Comparison of ENCODE assay signal across 1 cellular context in the genomic region with DNA sequence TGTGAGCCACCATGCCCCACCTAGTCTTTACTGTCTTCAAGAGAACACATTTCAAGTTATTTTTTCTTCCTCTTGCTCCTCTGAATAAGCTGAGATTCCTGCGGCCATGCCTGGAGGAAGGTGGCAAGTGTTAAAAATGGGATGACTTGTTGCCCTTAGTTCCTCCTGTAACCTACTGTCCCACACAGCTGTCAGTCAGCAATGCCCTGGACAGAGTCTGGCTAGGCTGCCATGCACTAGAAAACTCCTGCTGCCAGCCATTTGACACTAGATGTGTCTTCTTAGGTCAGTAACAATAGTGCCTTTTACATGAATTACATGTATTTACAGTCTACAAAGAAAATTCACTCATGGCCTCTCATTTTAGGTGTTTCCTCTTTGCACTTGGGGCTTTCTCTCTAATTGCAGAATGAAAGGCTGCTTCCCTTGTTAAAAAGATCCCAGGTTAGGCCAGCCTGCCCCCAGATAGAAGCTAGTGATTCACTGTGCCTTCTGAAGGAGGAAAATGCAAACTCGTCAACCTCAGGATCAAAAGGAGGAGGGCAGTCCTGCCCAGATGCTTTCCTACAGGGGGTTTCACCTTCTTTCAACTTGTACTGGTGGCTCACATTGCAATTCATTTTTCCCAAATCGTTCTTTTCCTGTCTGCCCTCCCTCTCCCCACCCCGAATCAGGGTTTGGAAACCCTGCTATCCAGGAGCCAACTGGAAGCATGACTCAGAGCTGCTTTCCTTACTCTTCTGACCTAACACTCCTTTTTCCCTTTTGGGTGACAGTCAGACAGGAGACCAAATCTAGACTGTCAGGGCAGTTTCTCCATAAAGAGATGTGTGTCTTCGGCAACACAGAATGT.
TF ChIP-seq lines count a peak whose summit lies in the region.

No MANE protein-coding gene starts in this region.

TF ChIP-seq in GM23338, 12 proteins besides CTCF, POLR2A, EP300 and RAD21 (continued from another document):
- TF ChIP-seq, protein P1, sequence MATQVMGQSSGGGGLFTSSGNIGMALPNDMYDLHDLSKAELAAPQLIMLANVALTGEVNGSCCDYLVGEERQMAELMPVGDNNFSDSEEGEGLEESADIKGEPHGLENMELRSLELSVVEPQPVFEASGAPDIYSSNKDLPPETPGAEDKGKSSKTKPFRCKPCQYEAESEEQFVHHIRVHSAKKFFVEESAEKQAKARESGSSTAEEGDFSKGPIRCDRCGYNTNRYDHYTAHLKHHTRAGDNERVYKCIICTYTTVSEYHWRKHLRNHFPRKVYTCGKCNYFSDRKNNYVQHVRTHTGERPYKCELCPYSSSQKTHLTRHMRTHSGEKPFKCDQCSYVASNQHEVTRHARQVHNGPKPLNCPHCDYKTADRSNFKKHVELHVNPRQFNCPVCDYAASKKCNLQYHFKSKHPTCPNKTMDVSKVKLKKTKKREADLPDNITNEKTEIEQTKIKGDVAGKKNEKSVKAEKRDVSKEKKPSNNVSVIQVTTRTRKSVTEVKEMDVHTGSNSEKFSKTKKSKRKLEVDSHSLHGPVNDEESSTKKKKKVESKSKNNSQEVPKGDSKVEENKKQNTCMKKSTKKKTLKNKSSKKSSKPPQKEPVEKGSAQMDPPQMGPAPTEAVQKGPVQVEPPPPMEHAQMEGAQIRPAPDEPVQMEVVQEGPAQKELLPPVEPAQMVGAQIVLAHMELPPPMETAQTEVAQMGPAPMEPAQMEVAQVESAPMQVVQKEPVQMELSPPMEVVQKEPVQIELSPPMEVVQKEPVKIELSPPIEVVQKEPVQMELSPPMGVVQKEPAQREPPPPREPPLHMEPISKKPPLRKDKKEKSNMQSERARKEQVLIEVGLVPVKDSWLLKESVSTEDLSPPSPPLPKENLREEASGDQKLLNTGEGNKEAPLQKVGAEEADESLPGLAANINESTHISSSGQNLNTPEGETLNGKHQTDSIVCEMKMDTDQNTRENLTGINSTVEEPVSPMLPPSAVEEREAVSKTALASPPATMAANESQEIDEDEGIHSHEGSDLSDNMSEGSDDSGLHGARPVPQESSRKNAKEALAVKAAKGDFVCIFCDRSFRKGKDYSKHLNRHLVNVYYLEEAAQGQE (IDR thresholded peaks at IDR 0.05; ENCODE audit: unreplicated experiment): no peak
- TF ChIP-seq EZH2 (IDR thresholded peaks at IDR 0.05; ENCODE audit: low read depth, unreplicated experiment): no peak
- TF ChIP-seq, protein P2, sequence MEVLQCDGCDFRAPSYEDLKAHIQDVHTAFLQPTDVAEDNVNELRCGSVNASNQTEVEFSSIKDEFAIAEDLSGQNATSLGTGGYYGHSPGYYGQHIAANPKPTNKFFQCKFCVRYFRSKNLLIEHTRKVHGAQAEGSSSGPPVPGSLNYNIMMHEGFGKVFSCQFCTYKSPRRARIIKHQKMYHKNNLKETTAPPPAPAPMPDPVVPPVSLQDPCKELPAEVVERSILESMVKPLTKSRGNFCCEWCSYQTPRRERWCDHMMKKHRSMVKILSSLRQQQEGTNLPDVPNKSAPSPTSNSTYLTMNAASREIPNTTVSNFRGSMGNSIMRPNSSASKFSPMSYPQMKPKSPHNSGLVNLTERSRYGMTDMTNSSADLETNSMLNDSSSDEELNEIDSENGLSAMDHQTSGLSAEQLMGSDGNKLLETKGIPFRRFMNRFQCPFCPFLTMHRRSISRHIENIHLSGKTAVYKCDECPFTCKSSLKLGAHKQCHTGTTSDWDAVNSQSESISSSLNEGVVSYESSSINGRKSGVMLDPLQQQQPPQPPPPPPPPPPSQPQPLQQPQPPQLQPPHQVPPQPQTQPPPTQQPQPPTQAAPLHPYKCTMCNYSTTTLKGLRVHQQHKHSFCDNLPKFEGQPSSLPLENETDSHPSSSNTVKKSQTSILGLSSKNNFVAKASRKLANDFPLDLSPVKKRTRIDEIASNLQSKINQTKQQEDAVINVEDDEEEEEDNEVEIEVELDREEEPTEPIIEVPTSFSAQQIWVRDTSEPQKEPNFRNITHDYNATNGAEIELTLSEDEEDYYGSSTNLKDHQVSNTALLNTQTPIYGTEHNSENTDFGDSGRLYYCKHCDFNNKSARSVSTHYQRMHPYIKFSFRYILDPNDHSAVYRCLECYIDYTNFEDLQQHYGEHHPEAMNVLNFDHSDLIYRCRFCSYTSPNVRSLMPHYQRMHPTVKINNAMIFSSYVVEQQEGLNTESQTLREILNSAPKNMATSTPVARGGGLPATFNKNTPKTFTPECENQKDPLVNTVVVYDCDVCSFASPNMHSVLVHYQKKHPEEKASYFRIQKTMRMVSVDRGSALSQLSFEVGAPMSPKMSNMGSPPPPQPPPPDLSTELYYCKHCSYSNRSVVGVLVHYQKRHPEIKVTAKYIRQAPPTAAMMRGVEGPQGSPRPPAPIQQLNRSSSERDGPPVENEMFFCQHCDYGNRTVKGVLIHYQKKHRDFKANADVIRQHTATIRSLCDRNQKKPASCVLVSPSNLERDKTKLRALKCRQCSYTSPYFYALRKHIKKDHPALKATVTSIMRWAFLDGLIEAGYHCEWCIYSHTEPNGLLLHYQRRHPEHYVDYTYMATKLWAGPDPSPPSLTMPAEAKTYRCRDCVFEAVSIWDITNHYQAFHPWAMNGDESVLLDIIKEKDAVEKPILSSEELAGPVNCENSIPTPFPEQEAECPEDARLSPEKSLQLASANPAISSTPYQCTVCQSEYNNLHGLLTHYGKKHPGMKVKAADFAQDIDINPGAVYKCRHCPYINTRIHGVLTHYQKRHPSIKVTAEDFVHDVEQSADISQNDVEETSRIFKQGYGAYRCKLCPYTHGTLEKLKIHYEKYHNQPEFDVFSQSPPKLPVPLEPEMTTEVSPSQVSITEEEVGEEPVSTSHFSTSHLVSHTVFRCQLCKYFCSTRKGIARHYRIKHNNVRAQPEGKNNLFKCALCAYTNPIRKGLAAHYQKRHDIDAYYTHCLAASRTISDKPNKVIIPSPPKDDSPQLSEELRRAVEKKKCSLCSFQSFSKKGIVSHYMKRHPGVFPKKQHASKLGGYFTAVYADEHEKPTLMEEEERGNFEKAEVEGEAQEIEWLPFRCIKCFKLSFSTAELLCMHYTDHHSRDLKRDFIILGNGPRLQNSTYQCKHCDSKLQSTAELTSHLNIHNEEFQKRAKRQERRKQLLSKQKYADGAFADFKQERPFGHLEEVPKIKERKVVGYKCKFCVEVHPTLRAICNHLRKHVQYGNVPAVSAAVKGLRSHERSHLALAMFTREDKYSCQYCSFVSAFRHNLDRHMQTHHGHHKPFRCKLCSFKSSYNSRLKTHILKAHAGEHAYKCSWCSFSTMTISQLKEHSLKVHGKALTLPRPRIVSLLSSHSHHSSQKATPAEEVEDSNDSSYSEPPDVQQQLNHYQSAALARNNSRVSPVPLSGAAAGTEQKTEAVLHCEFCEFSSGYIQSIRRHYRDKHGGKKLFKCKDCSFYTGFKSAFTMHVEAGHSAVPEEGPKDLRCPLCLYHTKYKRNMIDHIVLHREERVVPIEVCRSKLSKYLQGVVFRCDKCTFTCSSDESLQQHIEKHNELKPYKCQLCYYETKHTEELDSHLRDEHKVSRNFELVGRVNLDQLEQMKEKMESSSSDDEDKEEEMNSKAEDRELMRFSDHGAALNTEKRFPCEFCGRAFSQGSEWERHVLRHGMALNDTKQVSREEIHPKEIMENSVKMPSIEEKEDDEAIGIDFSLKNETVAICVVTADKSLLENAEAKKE (CRISPR knock-in tag; IDR thresholded peaks at IDR 0.05): no peak
TF ChIP-seq in GM23338: peak in this region for 0.
